ENCODE assay signal across 1 cellular context in the genomic region with DNA sequence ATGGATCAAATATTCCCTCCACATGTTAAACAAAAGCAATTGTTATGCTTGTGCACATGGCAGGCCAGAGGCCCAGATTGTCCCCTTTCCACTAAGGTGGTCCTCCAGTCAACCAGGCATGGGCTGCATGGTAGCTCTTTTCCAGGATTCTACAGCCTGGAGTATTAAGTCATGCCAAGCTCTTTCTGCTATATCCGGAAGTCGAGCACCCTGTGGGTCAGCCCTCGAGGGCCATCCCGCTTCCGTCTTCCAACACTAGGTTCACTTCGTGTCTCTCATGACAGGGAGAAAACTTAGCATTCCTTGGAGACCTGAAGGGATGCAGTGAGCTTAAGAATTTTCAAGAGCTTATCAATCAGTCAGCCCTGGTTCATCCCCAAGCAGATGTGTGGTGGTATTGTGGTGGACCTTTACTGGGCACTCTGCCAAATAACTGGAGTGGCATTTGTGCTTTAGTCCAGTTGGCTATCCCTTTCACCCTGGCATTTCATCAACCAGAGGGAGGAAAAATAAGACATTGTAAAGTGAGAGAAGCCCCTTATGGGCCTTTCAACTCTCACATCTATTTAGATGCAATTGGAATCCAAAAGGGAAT. TPM values are rescaled to one million over a fixed set of nuclear protein-coding genes. Genes with fewer than 3 reads are reported as not detected.
"Had no signal": no experiment of that assay in that cellular context is flagged by ENCODE, and none has a peak within 500 bp of the region (broad histone marks: within the 10 kb centered on the region; RNA-seq: fewer than 3 reads in every experiment).

No MANE protein-coding gene starts in this region.

RNA-seq across cellular contexts. Expression of gene TFPI, which starts 39.9 kb away (rescaled TPM):
- polyA plus RNA-seq: naive thymus-derived CD4-positive, alpha-beta T cell had no signal
